In the genomic region with DNA sequence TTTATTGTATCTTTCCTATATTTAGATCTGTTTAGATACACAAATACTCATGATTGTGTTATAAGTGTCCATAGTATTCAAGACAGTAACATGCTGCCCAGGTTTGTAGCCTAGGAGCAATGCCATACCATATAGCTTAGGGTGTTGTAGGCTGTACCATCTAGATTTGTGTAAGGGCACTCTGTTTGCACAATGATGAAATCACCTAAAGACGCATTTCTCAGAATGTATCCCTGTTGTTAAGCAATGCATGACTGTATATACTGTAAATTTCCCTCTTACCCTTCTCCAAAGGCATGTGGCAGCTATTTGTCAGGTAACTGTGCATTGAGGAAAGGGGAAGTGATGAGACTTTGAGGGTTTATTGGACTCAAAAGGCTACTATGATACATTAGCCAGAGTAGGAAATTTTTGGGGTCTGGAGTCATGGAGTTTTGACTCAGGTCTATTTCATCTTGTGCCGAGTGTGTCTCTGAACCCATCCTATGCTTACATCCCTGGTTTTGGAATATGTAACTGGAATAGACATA, we compare ENCODE assay signal across 11 cellular contexts.
"Had no signal": no experiment of that assay in that cellular context is flagged by ENCODE, and none has a peak within 500 bp of the region (broad histone marks: within the 10 kb centered on the region; RNA-seq: fewer than 3 reads in every experiment).

No MANE protein-coding gene starts in this region.

- DNase-seq: activated CD4-positive, alpha-beta memory T cell treated with anti-CD3 and anti-CD28 coated beads for 36 hours; activated gamma-delta T cell treated with Interleukin-2 at 50 U/mL for 16 hours; activated naive CD8-positive, alpha-beta T cell treated with anti-CD3 and anti-CD28 coated beads, Interleukin-2, amount 10 ng/mL, durations not matched to agents 7 days and 5 days; activated T-cell treated with anti-CD3 and anti-CD28 coated beads, Interleukin-2, amount 50 U/mL, for 48 hours; aorta; heart left ventricle; naive thymus-derived CD8-positive, alpha-beta T cell; right cardiac atrium; small intestine; uterus had no signal

- H3K27ac ChIP-seq: cardiac muscle cell, heart left ventricle, uterus had no signal

- ATAC-seq: naive thymus-derived CD8-positive, alpha-beta T cell; right cardiac atrium had no signal

- H3K4me1 ChIP-seq: heart left ventricle, uterus had no signal

- H3K4me3 Mint-ChIP-seq: activated CD4-positive, alpha-beta memory T cell treated with anti-CD3 and anti-CD28 coated beads for 36 hours; activated naive CD8-positive, alpha-beta T cell treated with anti-CD3 and anti-CD28 coated beads, Interleukin-2, amount 10 ng/mL, durations not matched to agents 7 days and 5 days; naive thymus-derived CD8-positive, alpha-beta T cell had no signal

- H3K27me3 Mint-ChIP-seq: activated naive CD8-positive, alpha-beta T cell treated with anti-CD3 and anti-CD28 coated beads, Interleukin-2, amount 10 ng/mL, durations not matched to agents 7 days and 5 days had no signal

- H3K4me1 Mint-ChIP-seq: naive thymus-derived CD8-positive, alpha-beta T cell had no signal

- H3K9me3 ChIP-seq: heart left ventricle, uterus had no signal

- H3K27me3 ChIP-seq: cardiac muscle cell, heart left ventricle, uterus had no signal

- H3K36me3 ChIP-seq: cardiac muscle cell, heart left ventricle, uterus had no signal

- H3K27ac Mint-ChIP-seq: activated CD4-positive, alpha-beta memory T cell treated with anti-CD3 and anti-CD28 coated beads for 36 hours; activated naive CD8-positive, alpha-beta T cell treated with anti-CD3 and anti-CD28 coated beads, Interleukin-2, amount 10 ng/mL, durations not matched to agents 7 days and 5 days had no signal

- H3K9me3 Mint-ChIP-seq: activated CD4-positive, alpha-beta memory T cell treated with anti-CD3 and anti-CD28 coated beads for 36 hours; activated naive CD8-positive, alpha-beta T cell treated with anti-CD3 and anti-CD28 coated beads, Interleukin-2, amount 10 ng/mL, durations not matched to agents 7 days and 5 days; naive thymus-derived CD8-positive, alpha-beta T cell had no signal

- H3K36me3 Mint-ChIP-seq: activated CD4-positive, alpha-beta memory T cell treated with anti-CD3 and anti-CD28 coated beads for 36 hours; activated naive CD8-positive, alpha-beta T cell treated with anti-CD3 and anti-CD28 coated beads, Interleukin-2, amount 10 ng/mL, durations not matched to agents 7 days and 5 days; naive thymus-derived CD8-positive, alpha-beta T cell had no signal

- H3K4me3 ChIP-seq: cardiac muscle cell, heart left ventricle, uterus had no signal
